In genomic region chr4:89294583-89295244, GRCh38 we compare ENCODE assay signal across 9 cellular contexts. TPM values are rescaled to one million over a fixed set of nuclear protein-coding genes. Genes with fewer than 3 reads are reported as not detected.
DNase-seq lines count a peak whose midpoint lies in the region; ATAC-seq, FAIRE-seq and TF ChIP-seq lines count a peak whose summit lies in the region.
"Had no signal": no experiment of that assay in that cellular context is flagged by ENCODE, and none has a peak within 500 bp of the region (broad histone marks: within the 10 kb centered on the region; RNA-seq: fewer than 3 reads in every experiment).

No MANE protein-coding gene starts in this region.

- TF ChIP-seq POLR2A in GM12892 (IDR thresholded peaks at IDR 0.05; ENCODE audit: low read depth, low read length) = no peak

- DNase-seq in GM12865 (ENCODE audit: low read depth) (peak; percentile 57), PC-3 (no peak), GM12892 (ENCODE audit: insufficient read length) (no peak), HUDEP-2 (lab: John Stamatoyannopoulos, UW; ENCODE audit: unreplicated experiment in 76 of 76) (no peak)
- no peak for DNase-seq in stimulated activated CD4-positive, alpha-beta T cell treated with anti-CD3 and anti-CD28 coated beads, Interleukin-15, amount 100 ng/mL, for 24 hours

- BruUV-seq in PC-3 (replicated peaks; lab: Mats Ljungman, UMichigan) = no TSS peak

- POLR2A ChIA-PET in PC-3 (lab: Charles Lee; ENCODE audit: unreplicated experiment) = no interaction called here

- H3K9me3 Mint-ChIP-seq in dendritic cell treated with granulocyte-macrophage colony-stimulating factor and Interleukin-4, amounts not matched to agents 40 ng/mL and 50 ng/mL, for 4 days = no peaks in the 10 kb centered on the region

- no peak for FAIRE-seq in GM12892 (lab: Jason Lieb, UNC)

- no peak overlapping the region for H3K4me3 ChIP-seq in GM12865 (ENCODE audit: low read depth, low read length)
- no peak overlapping the region for H3K4me3 ChIP-seq in PC-3 (ENCODE audit: low read length)

- H3K27me3 ChIP-seq in PC-3 (ENCODE audit: low read length) = peaks cover 63% of the 10 kb centered on the region

- ATAC-seq in GM21367 (IDR thresholded peaks at IDR 0.05; ENCODE audit: unreplicated experiment) (peak; percentile 84), HG03521 (IDR thresholded peaks at IDR 0.05; ENCODE audit: unreplicated experiment) (peak; percentile 75), PC-3 (no peak)

- no peaks in the 10 kb centered on the region for H3K27me3 Mint-ChIP-seq in dendritic cell treated with granulocyte-macrophage colony-stimulating factor and Interleukin-4, amounts not matched to agents 40 ng/mL and 50 ng/mL, for 4 days
- H3K27me3 Mint-ChIP-seq: brain had no signal

- H3K79me2 ChIP-seq in PC-3 (ENCODE audit: low read length) = no peaks in the 10 kb centered on the region

- CTCF ChIA-PET in PC-3 (lab: Charles Lee) = no interaction called here

- H3K4me1 ChIP-seq in PC-3 (ENCODE audit: insufficient read depth, low read length) = no peaks in the 10 kb centered on the region

- H2AFZ ChIP-seq in PC-3 (ENCODE audit: low read length) = no peak overlapping the region

- intact Hi-C loops in dendritic cell treated with granulocyte-macrophage colony-stimulating factor and Interleukin-4, amounts not matched to agents 40 ng/mL and 50 ng/mL, for 4 days (cut with micrococcal nuclease) = loop anchor here (5.0 kb wide), 1 partner anchor 37 kb away; no protein-coding TSS in a partner anchor
- intact Hi-C loops in PC-3 (cut with micrococcal nuclease) = no loop called here

- H3K9me2 ChIP-seq in PC-3 (replicated peaks; ENCODE audit: low read length) = no peaks in the 10 kb centered on the region

- H3K4me1 Mint-ChIP-seq in dendritic cell treated with granulocyte-macrophage colony-stimulating factor and Interleukin-4, amounts not matched to agents 40 ng/mL and 50 ng/mL, for 4 days (ENCODE audit: low read depth) = peaks cover 48% of the 10 kb centered on the region

- peak overlapping the region; percentile 37 for H3K27ac Mint-ChIP-seq in dendritic cell treated with granulocyte-macrophage colony-stimulating factor and Interleukin-4, amounts not matched to agents 40 ng/mL and 50 ng/mL, for 4 days

- H4K20me1 ChIP-seq in PC-3 (ENCODE audit: low read length) = no peaks in the 10 kb centered on the region

- no peaks in the 10 kb centered on the region for H3F3A ChIP-seq in PC-3 (ENCODE audit: low read length, unreplicated experiment)

- no peak for TF ChIP-seq CTCF in GM12865 (IDR thresholded peaks at IDR 0.05; ENCODE audit: insufficient read depth, low read depth, low read length, missing control alignments)
- TF ChIP-seq CTCF in PC-3 (conservative IDR thresholded peaks at IDR 0.05; ENCODE audit: low read depth, low read length) = no peak

- no peaks in the 10 kb centered on the region for H3K36me3 ChIP-seq in PC-3 (ENCODE audit: low read depth, low read length)

- no peak overlapping the region for H3K9ac ChIP-seq in PC-3 (ENCODE audit: low read length)

- no peaks in the 10 kb centered on the region for H3K36me3 Mint-ChIP-seq in dendritic cell treated with granulocyte-macrophage colony-stimulating factor and Interleukin-4, amounts not matched to agents 40 ng/mL and 50 ng/mL, for 4 days (ENCODE audit: low read depth)

- no peaks in the 10 kb centered on the region for H3K9me3 ChIP-seq in PC-3 (ENCODE audit: low read length)

- H3K27ac ChIP-seq in PC-3 (ENCODE audit: low read length) = no peak overlapping the region

- no peak overlapping the region for H3K4me3 Mint-ChIP-seq in dendritic cell treated with granulocyte-macrophage colony-stimulating factor and Interleukin-4, amounts not matched to agents 40 ng/mL and 50 ng/mL, for 4 days
- H3K4me3 Mint-ChIP-seq: brain had no signal

- no peak overlapping the region for H3K4me2 ChIP-seq in PC-3 (ENCODE audit: low read length)

RNA-seq across cellular contexts. Expression of gene GPRIN3, which starts 12.9 kb away (rescaled TPM):
- not detected in 2 replicates for total RNA-seq in PC-3 (2014; rRNA removed)
- polyA plus RNA-seq in GM12892 (2012; ENCODE audit: missing spikeins) = not detected
